In the genomic region with DNA sequence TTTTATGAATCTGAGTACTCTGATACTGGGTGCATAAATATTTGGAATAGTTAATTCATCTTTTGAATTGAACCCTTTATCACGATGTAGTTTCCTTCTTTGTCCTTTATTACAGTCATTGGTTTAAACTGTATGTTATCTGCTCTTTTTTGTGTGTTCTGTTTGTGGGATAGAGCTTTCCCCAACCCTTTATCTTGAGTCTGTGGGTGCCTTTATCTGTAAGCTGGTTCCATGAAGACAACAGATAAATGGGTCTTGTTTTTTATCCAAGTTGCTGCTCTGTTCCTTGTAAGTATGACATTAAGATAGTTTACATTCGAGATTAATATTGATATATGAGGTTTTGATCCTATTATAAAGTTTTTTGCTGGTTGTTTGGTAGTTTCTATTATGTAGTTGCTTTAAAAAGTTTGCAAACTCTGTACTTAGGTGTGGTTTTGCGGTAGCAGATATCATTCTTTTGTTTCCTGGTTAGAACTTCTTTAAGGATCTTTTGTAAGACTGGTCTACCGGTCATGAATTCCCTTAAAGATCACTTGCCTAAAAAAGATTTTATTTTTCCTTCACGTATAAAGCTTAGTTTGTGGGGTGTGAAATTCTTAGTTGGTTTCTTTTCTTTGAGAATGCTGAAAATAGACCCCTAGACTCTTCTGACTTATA, we compare ENCODE assay signal across 15 cellular contexts.
"Had no signal": no experiment of that assay in that cellular context is flagged by ENCODE, and none has a peak within 500 bp of the region (broad histone marks: within the 10 kb centered on the region; RNA-seq: fewer than 3 reads in every experiment).

No MANE protein-coding gene starts in this region.

- DNase-seq: dorsolateral prefrontal cortex; effector CD4-positive, alpha-beta T cell; foreskin fibroblast; gastrocnemius medialis; heart left ventricle; kidney; mucosa of descending colon; naive B cell; stimulated activated CD4-positive, alpha-beta T cell treated with anti-CD3 and anti-CD28 coated beads, Interleukin-12 subunit alpha, Interleukin-12 subunit beta, amount 100 ng/mL, for 4 hours; stimulated activated CD4-positive, alpha-beta T cell treated with anti-CD3 and anti-CD28 coated beads, Interleukin-1b, Interleukin-23, amount 100 ng/mL, for 48 hours; stimulated activated CD4-positive, alpha-beta T cell treated with anti-CD3 and anti-CD28 coated beads, Interleukin-4, amount 100 ng/mL, for 1 hour; stimulated activated CD8-positive, alpha-beta memory T cell treated with anti-CD3 and anti-CD28 coated beads, Interleukin-4, amount 100 ng/mL, for 48 hours; stimulated activated naive CD4-positive, alpha-beta T cell; stimulated activated naive CD8-positive, alpha-beta T cell treated with anti-CD3 and anti-CD28 coated beads, Interleukin-15, amount 100 ng/mL, for 72 hours; transverse colon had no signal
